ENCODE assay signal across 29 cellular contexts in the genomic region with DNA sequence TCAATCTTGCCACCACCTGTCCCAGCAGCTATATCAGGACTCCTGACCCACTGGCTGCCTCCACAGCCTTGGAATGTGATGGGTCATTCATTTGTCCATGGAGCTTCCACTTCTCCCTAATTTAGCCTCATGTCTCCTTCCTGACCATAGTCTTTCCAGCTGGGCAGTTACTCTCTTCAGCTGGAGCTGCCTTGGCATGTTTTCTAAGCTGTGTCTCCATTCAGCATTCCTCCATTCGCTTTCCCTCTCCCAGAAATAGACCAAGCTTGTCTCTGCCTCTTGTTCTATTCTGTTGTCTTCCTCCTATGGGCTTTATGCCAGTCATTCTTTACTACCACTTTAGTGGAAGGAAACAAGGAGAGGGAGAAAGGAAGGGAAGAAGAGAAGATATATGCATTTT. TPM values are rescaled to one million over a fixed set of nuclear protein-coding genes. Genes with fewer than 3 reads are reported as not detected.
"Had no signal": no experiment of that assay in that cellular context is flagged by ENCODE, and none has a peak within 500 bp of the region (broad histone marks: within the 10 kb centered on the region; RNA-seq: fewer than 3 reads in every experiment).

No MANE protein-coding gene starts in this region.

- H3K9me3 Mint-ChIP-seq: stimulated activated naive B cell treated with anti-CD40 and anti-IgM and Interleukin-4, amounts not matched to agents 10 μg/mL and 1 μg/mL and 100 μg/mL, for 72 hours had no signal

- DNase-seq: activated CD4-positive, alpha-beta T cell treated with anti-CD3 and anti-CD28 coated beads for 4 hours; activated CD4-positive, alpha-beta T cell treated with anti-CD3 and anti-CD28 coated beads, Interleukin-2, amount 50 U/mL, for 48 hours; activated CD8-positive, alpha-beta memory T cell treated with anti-CD3 and anti-CD28 coated beads for 24 hours; activated effector memory CD4-positive, alpha-beta T cell treated with Interleukin-2 at 50 U/mL for 16 hours; activated naive CD4-positive, alpha-beta T cell treated with Interleukin-2 at 50 U/mL for 16 hours; anterior cingulate cortex; dermis blood vessel endothelial cell; effector CD4-positive, alpha-beta T cell; gastrocnemius medialis; mucosa of descending colon; naive B cell; stimulated activated CD4-positive, alpha-beta T cell treated with anti-CD3 and anti-CD28 coated beads, Interleukin-15, amount 100 ng/mL, for 24 hours; stimulated activated CD4-positive, alpha-beta T cell treated with anti-CD3 and anti-CD28 coated beads, Interleukin-2, amount 100 ng/mL, for 24 hours; stimulated activated naive B cell treated with anti-CD40 and anti-IgM and Interleukin-4, amounts not matched to agents 10 μg/mL and 1 μg/mL and 100 μg/mL, for 72 hours; stomach; tibial artery; upper lobe of right lung had no signal

- H3K4me3 ChIP-seq: gastrocnemius medialis, lung, mucosa of descending colon, stomach, tibial artery, upper lobe of right lung had no signal

- H3K4me1 ChIP-seq: tibial artery, upper lobe of right lung had no signal

- H3K27ac Mint-ChIP-seq: activated naive CD8-positive, alpha-beta T cell; naive B cell; stimulated activated naive B cell treated with anti-CD40 and anti-IgM and Interleukin-4, amounts not matched to agents 10 μg/mL and 1 μg/mL and 100 μg/mL, for 72 hours had no signal

- H3K36me3 ChIP-seq: gastrocnemius medialis, stomach, tibial artery, upper lobe of right lung had no signal

- H3K4me3 Mint-ChIP-seq: activated naive CD8-positive, alpha-beta T cell; naive B cell; stimulated activated naive B cell treated with anti-CD40 and anti-IgM and Interleukin-4, amounts not matched to agents 10 μg/mL and 1 μg/mL and 100 μg/mL, for 72 hours had no signal

- H3K27me3 ChIP-seq: gastrocnemius medialis, stomach, tibial artery, upper lobe of right lung had no signal

- H3K27me3 Mint-ChIP-seq: stimulated activated naive B cell treated with anti-CD40 and anti-IgM and Interleukin-4, amounts not matched to agents 10 μg/mL and 1 μg/mL and 100 μg/mL, for 72 hours had no signal

- H3K4me1 Mint-ChIP-seq: naive B cell; stimulated activated naive B cell treated with anti-CD40 and anti-IgM and Interleukin-4, amounts not matched to agents 10 μg/mL and 1 μg/mL and 100 μg/mL, for 72 hours had no signal

- H3K9me3 ChIP-seq: gastrocnemius medialis, mucosa of descending colon, stomach, tibial artery, upper lobe of right lung had no signal

- H3K36me3 Mint-ChIP-seq: activated naive CD8-positive, alpha-beta T cell; naive B cell; stimulated activated naive B cell treated with anti-CD40 and anti-IgM and Interleukin-4, amounts not matched to agents 10 μg/mL and 1 μg/mL and 100 μg/mL, for 72 hours had no signal

- ATAC-seq: gastrocnemius medialis; left lobe of liver; mucosa of descending colon; stimulated activated naive B cell treated with anti-CD40 and anti-IgM and Interleukin-4, amounts not matched to agents 10 μg/mL and 1 μg/mL and 100 μg/mL, for 72 hours; upper lobe of right lung had no signal

- H3K27ac ChIP-seq: gastrocnemius medialis, stomach, tibial artery, upper lobe of right lung, VCaP had no signal

RNA-seq across cellular contexts. Expression of gene CTXN3, which starts 5.3 kb away (rescaled TPM):
- total RNA-seq: bronchial epithelial cell; dermis blood vessel endothelial cell; epithelial cell of proximal tubule; kidney epithelial cell; left lobe of liver; lung; mesenteric fat pad; mucosa of descending colon; omental fat pad; stomach; T-helper 1 cell treated with Interleukin-12 subunit alpha and Interleukin-12 subunit beta and Interleukin-4 antibody, amounts not matched to agents 30 ng/mL and 1 ng/mL, for 36 hours; upper lobe of right lung had no signal
- polyA plus RNA-seq: adipose tissue, lung, stomach had no signal

RNA-seq across cellular contexts. Expression of gene CCDC192, which starts 59.6 kb away (rescaled TPM):
- total RNA-seq: bronchial epithelial cell; dermis blood vessel endothelial cell; epithelial cell of proximal tubule; gastrocnemius medialis; kidney epithelial cell; left lobe of liver; T-helper 1 cell treated with Interleukin-12 subunit alpha and Interleukin-12 subunit beta and Interleukin-4 antibody, amounts not matched to agents 30 ng/mL and 1 ng/mL, for 36 hours; upper lobe of right lung had no signal
- polyA plus RNA-seq: neural cell had no signal
